ENCODE assay signal across 9 cellular contexts in the genomic region with DNA sequence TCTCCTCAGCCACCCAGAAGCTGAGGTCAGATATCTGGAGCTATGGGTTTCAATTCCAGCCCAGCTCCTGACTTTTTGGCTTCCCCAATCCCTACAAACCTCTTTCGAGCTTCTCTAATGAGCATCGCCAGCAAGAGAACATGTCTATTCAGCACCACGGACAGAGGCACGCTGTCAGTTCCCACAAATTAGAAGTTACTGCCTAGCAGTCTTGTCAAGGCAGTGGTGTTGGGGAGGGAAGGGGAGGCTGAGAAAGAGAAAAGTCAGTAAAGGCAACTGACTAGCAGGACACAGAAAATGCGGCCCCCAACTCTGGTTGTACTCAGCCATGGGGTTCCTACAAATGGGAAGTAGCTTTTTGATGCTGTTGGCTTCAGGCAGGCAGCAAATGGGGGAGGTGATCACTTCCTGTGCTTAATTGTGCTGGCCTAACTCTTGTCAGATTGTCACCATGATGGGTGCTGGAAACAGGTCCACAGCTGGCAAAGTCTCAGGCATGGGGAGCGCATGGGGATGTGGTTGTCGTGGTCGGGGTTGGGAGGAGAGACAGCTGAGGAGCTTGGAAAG.
DNase-seq lines count a peak whose midpoint lies in the region; TF ChIP-seq lines count a peak whose summit lies in the region.
"Had no signal": no experiment of that assay in that cellular context is flagged by ENCODE, and none has a peak within 500 bp of the region (broad histone marks: within the 10 kb centered on the region; RNA-seq: fewer than 3 reads in every experiment).

No MANE protein-coding gene starts in this region.

- POLR2A ChIA-PET in RWPE1 (lab: Yijun Ruan, JAX; ENCODE audit: low non-redundant PET), result no interaction called here

- no peak overlapping the region for H3K4me3 ChIP-seq in fibroblast of mammary gland (ENCODE audit: control insufficient read depth, low read depth, low read length)
- H3K4me3 ChIP-seq: thoracic aorta had no signal

- H3K27ac ChIP-seq in RWPE1, result no peak overlapping the region
- H3K27ac ChIP-seq: thoracic aorta had no signal

- CTCF ChIA-PET in RWPE1 (lab: Yijun Ruan, JAX), result interaction anchor here (0.6 to 1.3 kb wide), 3 partner anchors 9 to 318 kb away, joined by 3 read pairs; no protein-coding TSS in a partner anchor

- peak; percentile 7 for DNase-seq in activated naive CD4-positive, alpha-beta T cell treated with Interleukin-2 at 50 U/mL for 16 hours
- DNase-seq in activated naive CD4-positive, alpha-beta T cell treated with anti-CD3 and anti-CD28 coated beads, Interleukin-2, amount 50 U/mL, for 16 hours, result no peak
- peak; percentile 52 for DNase-seq in RWPE1 (ENCODE audit: low spot score)
- peak; percentile 57 for DNase-seq in fibroblast of mammary gland (ENCODE audit: low read depth)
- peak; percentile 28 to 37 for DNase-seq in stimulated activated CD4-positive, alpha-beta T cell treated with anti-CD3 and anti-CD28 coated beads, Interleukin-2, amount 100 ng/mL, for 24 hours
- DNase-seq in NCI-H146 treated with DMSO at 0.1 percent for 48 hours (lab: John Stamatoyannopoulos, UW; ENCODE audit: unreplicated experiment), result no peak
- DNase-seq in occipital lobe (lab: John Stamatoyannopoulos, UW), result no peak
- DNase-seq in NCI-H446 treated with DMSO at 0.1 percent for 48 hours (lab: John Stamatoyannopoulos, UW), result no peak

- no peak for TF ChIP-seq CTCF in RWPE1 (conservative IDR thresholded peaks at IDR 0.05; ENCODE audit: low read depth)
- no peak for TF ChIP-seq CTCF in fibroblast of mammary gland (conservative IDR thresholded peaks at IDR 0.05; ENCODE audit: control insufficient read depth, insufficient read depth, low read depth, low read length)

Comparison
In these comparisons a context has a peak if more than half of its experiments do, and no peak if none do; other contexts are left out.
1. DNase-seq: peak in activated naive CD4-positive, alpha-beta T cell treated with Interleukin-2 at 50 U/mL for 16 hours (single experiment), RWPE1 (single experiment), fibroblast of mammary gland (single experiment) and stimulated activated CD4-positive, alpha-beta T cell treated with anti-CD3 and anti-CD28 coated beads, Interleukin-2, amount 100 ng/mL, for 24 hours (2 of 2); none in activated naive CD4-positive, alpha-beta T cell treated with anti-CD3 and anti-CD28 coated beads, Interleukin-2, amount 50 U/mL, for 16 hours (single experiment), NCI-H146 treated with DMSO at 0.1 percent for 48 hours (single experiment), occipital lobe (single experiment) and NCI-H446 treated with DMSO at 0.1 percent for 48 hours (single experiment).